ENCODE assay signal across 1 cellular context in genomic region chr6:168116975-168117899, GRCh38.
TF ChIP-seq lines count a peak whose summit lies in the region.

No MANE protein-coding gene starts in this region.

TF ChIP-seq in HepG2, 621 proteins besides CTCF, POLR2A, EP300 and RAD21 (continued from another document and continues in another):
- TF ChIP-seq, protein P1, sequence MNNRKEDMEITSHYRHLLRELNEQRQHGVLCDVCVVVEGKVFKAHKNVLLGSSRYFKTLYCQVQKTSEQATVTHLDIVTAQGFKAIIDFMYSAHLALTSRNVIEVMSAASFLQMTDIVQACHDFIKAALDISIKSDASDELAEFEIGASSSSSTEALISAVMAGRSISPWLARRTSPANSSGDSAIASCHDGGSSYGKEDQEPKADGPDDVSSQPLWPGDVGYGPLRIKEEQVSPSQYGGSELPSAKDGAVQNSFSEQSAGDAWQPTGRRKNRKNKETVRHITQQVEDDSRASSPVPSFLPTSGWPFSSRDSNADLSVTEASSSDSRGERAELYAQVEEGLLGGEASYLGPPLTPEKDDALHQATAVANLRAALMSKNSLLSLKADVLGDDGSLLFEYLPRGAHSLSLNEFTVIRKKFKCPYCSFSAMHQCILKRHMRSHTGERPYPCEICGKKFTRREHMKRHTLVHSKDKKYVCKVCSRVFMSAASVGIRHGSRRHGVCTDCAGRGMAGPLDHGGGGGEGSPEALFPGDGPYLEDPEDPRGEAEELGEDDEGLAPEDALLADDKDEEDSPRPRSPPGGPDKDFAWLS (CRISPR knock-in tag; IDR thresholded peaks at IDR 0.05; ENCODE audit: borderline replicate concordance): no peak
- no peak for TF ChIP-seq ZNF644 (CRISPR knock-in tag; IDR thresholded peaks at IDR 0.05; ENCODE audit: low read depth)
- peak; percentile 68; the same call in 1 of the 2 replicates for TF ChIP-seq ZIK1 (CRISPR knock-in tag; IDR thresholded peaks at IDR 0.05; ENCODE audit: borderline replicate concordance, low read depth)
- TF ChIP-seq ZNF12 (CRISPR knock-in tag; IDR thresholded peaks at IDR 0.05): no peak
- no peak for TF ChIP-seq AGO2 (optimal IDR thresholded peaks at IDR 0.05; ENCODE audit: low read depth, low read length)
- TF ChIP-seq ZNF564 (CRISPR knock-in tag; IDR thresholded peaks at IDR 0.05): no peak
- peak; percentile 53 for TF ChIP-seq SPEN (CRISPR knock-in tag; IDR thresholded peaks at IDR 0.05; ENCODE audit: low read depth)
- TF ChIP-seq ZNF597 (CRISPR knock-in tag; IDR thresholded peaks at IDR 0.05): no peak
- no peak for TF ChIP-seq FOXK2 (IDR thresholded peaks at IDR 0.05)
- TF ChIP-seq HIVEP1 (CRISPR knock-in tag; IDR thresholded peaks at IDR 0.05): peak; percentile 42; the same call in 1 of the 2 replicates
- TF ChIP-seq RCOR2 (CRISPR knock-in tag; IDR thresholded peaks at IDR 0.05): no peak
- no peak for TF ChIP-seq TERF1 (CRISPR knock-in tag; IDR thresholded peaks at IDR 0.05)
- TF ChIP-seq TBL1XR1 (IDR thresholded peaks at IDR 0.05; ENCODE audit: borderline replicate concordance, low read length, partially characterized antibody): no peak
- TF ChIP-seq NFIC (IDR thresholded peaks at IDR 0.05; ENCODE audit: low read length): no peak
- TF ChIP-seq ZNF777 (CRISPR knock-in tag; IDR thresholded peaks at IDR 0.05): no peak
- TF ChIP-seq ZNF710 (CRISPR knock-in tag; IDR thresholded peaks at IDR 0.05; ENCODE audit: borderline replicate concordance): no peak
- no peak for TF ChIP-seq ZBTB4 (CRISPR knock-in tag; IDR thresholded peaks at IDR 0.05; ENCODE audit: borderline replicate concordance)
- no peak for TF ChIP-seq TCF7 (IDR thresholded peaks at IDR 0.05; ENCODE audit: low read depth)
- no peak for TF ChIP-seq MTF1 (CRISPR knock-in tag; IDR thresholded peaks at IDR 0.05)
- no peak for TF ChIP-seq ZNF776 (CRISPR knock-in tag; IDR thresholded peaks at IDR 0.05)
- TF ChIP-seq ZNF772 (CRISPR knock-in tag; IDR thresholded peaks at IDR 0.05): no peak
- TF ChIP-seq ZSCAN21 (CRISPR knock-in tag; IDR thresholded peaks at IDR 0.05; ENCODE audit: borderline replicate concordance): no peak
- TF ChIP-seq TBX2 (CRISPR knock-in tag; IDR thresholded peaks at IDR 0.05; ENCODE audit: borderline replicate concordance): no peak
- TF ChIP-seq ZZZ3 (CRISPR knock-in tag; IDR thresholded peaks at IDR 0.05; ENCODE audit: borderline replicate concordance): no peak
- TF ChIP-seq PHB2 (IDR thresholded peaks at IDR 0.05; ENCODE audit: partially characterized antibody): no peak
- TF ChIP-seq ZNF337 (CRISPR knock-in tag; IDR thresholded peaks at IDR 0.05; ENCODE audit: borderline replicate concordance, low read depth): no peak
- TF ChIP-seq RAD51 (IDR thresholded peaks at IDR 0.05; ENCODE audit: borderline replicate concordance): no peak
- TF ChIP-seq ZNF724P (CRISPR knock-in tag; IDR thresholded peaks at IDR 0.05; ENCODE audit: borderline replicate concordance): 0 out of 2 replicates have a peak, but pooled peaks have one; percentile 62
- no peak for TF ChIP-seq SIX4 (CRISPR knock-in tag; IDR thresholded peaks at IDR 0.05)
- TF ChIP-seq, protein P2, sequence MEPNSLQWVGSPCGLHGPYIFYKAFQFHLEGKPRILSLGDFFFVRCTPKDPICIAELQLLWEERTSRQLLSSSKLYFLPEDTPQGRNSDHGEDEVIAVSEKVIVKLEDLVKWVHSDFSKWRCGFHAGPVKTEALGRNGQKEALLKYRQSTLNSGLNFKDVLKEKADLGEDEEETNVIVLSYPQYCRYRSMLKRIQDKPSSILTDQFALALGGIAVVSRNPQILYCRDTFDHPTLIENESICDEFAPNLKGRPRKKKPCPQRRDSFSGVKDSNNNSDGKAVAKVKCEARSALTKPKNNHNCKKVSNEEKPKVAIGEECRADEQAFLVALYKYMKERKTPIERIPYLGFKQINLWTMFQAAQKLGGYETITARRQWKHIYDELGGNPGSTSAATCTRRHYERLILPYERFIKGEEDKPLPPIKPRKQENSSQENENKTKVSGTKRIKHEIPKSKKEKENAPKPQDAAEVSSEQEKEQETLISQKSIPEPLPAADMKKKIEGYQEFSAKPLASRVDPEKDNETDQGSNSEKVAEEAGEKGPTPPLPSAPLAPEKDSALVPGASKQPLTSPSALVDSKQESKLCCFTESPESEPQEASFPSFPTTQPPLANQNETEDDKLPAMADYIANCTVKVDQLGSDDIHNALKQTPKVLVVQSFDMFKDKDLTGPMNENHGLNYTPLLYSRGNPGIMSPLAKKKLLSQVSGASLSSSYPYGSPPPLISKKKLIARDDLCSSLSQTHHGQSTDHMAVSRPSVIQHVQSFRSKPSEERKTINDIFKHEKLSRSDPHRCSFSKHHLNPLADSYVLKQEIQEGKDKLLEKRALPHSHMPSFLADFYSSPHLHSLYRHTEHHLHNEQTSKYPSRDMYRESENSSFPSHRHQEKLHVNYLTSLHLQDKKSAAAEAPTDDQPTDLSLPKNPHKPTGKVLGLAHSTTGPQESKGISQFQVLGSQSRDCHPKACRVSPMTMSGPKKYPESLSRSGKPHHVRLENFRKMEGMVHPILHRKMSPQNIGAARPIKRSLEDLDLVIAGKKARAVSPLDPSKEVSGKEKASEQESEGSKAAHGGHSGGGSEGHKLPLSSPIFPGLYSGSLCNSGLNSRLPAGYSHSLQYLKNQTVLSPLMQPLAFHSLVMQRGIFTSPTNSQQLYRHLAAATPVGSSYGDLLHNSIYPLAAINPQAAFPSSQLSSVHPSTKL (CRISPR knock-in tag; IDR thresholded peaks at IDR 0.05): 0 out of 2 replicates have a peak, but pooled peaks have one; percentile 36
- TF ChIP-seq ZNF256 (CRISPR knock-in tag; conservative IDR thresholded peaks at IDR 0.05): no peak
- TF ChIP-seq, protein P3, sequence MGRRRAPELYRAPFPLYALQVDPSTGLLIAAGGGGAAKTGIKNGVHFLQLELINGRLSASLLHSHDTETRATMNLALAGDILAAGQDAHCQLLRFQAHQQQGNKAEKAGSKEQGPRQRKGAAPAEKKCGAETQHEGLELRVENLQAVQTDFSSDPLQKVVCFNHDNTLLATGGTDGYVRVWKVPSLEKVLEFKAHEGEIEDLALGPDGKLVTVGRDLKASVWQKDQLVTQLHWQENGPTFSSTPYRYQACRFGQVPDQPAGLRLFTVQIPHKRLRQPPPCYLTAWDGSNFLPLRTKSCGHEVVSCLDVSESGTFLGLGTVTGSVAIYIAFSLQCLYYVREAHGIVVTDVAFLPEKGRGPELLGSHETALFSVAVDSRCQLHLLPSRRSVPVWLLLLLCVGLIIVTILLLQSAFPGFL (CRISPR knock-in tag; IDR thresholded peaks at IDR 0.05): no peak
- TF ChIP-seq DR1 (CRISPR knock-in tag; IDR thresholded peaks at IDR 0.05): no peak
- no peak for TF ChIP-seq ZNF670 (CRISPR knock-in tag; IDR thresholded peaks at IDR 0.05; ENCODE audit: borderline replicate concordance)
- TF ChIP-seq NONO (IDR thresholded peaks at IDR 0.05): no peak
- TF ChIP-seq NONO (CRISPR knock-in tag; conservative IDR thresholded peaks at IDR 0.05): no peak
- no peak for TF ChIP-seq ZNF225 (CRISPR knock-in tag; IDR thresholded peaks at IDR 0.05)
- no peak for TF ChIP-seq KAT7 (CRISPR knock-in tag; IDR thresholded peaks at IDR 0.05; ENCODE audit: borderline replicate concordance)
- peak; percentile 39; the same call in 1 of the 2 replicates for TF ChIP-seq ZNF891 (CRISPR knock-in tag; IDR thresholded peaks at IDR 0.05)
- TF ChIP-seq ZSCAN29 (CRISPR knock-in tag; conservative IDR thresholded peaks at IDR 0.05): no peak
- TF ChIP-seq ISX (CRISPR knock-in tag; conservative IDR thresholded peaks at IDR 0.05): no peak
- no peak for TF ChIP-seq GLI4 (CRISPR knock-in tag; IDR thresholded peaks at IDR 0.05; ENCODE audit: borderline replicate concordance)
- TF ChIP-seq, protein P4, sequence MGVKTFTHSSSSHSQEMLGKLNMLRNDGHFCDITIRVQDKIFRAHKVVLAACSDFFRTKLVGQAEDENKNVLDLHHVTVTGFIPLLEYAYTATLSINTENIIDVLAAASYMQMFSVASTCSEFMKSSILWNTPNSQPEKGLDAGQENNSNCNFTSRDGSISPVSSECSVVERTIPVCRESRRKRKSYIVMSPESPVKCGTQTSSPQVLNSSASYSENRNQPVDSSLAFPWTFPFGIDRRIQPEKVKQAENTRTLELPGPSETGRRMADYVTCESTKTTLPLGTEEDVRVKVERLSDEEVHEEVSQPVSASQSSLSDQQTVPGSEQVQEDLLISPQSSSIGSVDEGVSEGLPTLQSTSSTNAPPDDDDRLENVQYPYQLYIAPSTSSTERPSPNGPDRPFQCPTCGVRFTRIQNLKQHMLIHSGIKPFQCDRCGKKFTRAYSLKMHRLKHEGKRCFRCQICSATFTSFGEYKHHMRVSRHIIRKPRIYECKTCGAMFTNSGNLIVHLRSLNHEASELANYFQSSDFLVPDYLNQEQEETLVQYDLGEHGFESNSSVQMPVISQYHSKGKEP (CRISPR knock-in tag; IDR thresholded peaks at IDR 0.05): no peak
- TF ChIP-seq ZNF780A (CRISPR knock-in tag; IDR thresholded peaks at IDR 0.05): no peak
- TF ChIP-seq, protein P5, sequence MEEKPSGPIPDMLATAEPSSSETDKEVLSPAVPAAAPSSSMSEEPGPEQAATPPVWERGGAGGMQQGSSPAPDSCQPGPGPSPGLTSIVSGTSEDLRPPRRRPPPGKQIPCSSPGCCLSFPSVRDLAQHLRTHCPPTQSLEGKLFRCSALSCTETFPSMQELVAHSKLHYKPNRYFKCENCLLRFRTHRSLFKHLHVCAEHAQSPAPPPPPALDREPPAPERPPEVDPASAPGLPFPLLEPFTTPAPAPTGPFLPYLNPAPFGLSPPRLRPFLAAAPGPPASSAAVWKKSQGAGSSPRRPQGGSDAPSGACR (CRISPR knock-in tag; IDR thresholded peaks at IDR 0.05): no peak
- TF ChIP-seq GLMP (CRISPR knock-in tag; IDR thresholded peaks at IDR 0.05; ENCODE audit: borderline replicate concordance): no peak
- peak; percentile 71; the same call in 1 of the 2 replicates for TF ChIP-seq ZNF605 (CRISPR knock-in tag; IDR thresholded peaks at IDR 0.05)
- TF ChIP-seq ZFP1 (CRISPR knock-in tag; IDR thresholded peaks at IDR 0.05): no peak
- TF ChIP-seq ZNF260 (CRISPR knock-in tag; IDR thresholded peaks at IDR 0.05; ENCODE audit: borderline replicate concordance, low read depth): no peak
- TF ChIP-seq ETV5 (CRISPR knock-in tag; IDR thresholded peaks at IDR 0.05; ENCODE audit: borderline replicate concordance): peak; percentile 55; the same call in 1 of the 2 replicates
